29 cellular contexts compared by ENCODE assay signal in genomic region chr7:44162179-44162578, GRCh38. TPM values are rescaled to one million over a fixed set of nuclear protein-coding genes. Genes with fewer than 3 reads are reported as not detected.
DNase-seq lines count a peak whose midpoint lies in the region; ATAC-seq and TF ChIP-seq lines count a peak whose summit lies in the region.
"Had no signal": no experiment of that assay in that cellular context is flagged by ENCODE, and none has a peak within 500 bp of the region (broad histone marks: within the 10 kb centered on the region; RNA-seq: fewer than 3 reads in every experiment).

No MANE protein-coding gene starts in this region.

- H3K4me3 Mint-ChIP-seq in natural killer cell treated with Interleukin-12 subunit alpha and Interleukin-12 subunit beta and Interleukin-15 and Interleukin-18, amount 100 ng/mL, for 72 hours: no peak overlapping the region
- H3K4me3 Mint-ChIP-seq in natural killer cell: no peak overlapping the region
- H3K4me3 Mint-ChIP-seq: activated CD8-positive, alpha-beta T cell treated with anti-CD3 and anti-CD28 coated beads for 36 hours; brain; memory B cell; type B pancreatic cell had no signal

- H3K27me3 Mint-ChIP-seq in natural killer cell treated with Interleukin-12 subunit alpha and Interleukin-12 subunit beta and Interleukin-15 and Interleukin-18, amount 100 ng/mL, for 72 hours: peaks cover 21 to 23% of the 10 kb centered on the region in 2 donors
- peaks cover 17 to 42% of the 10 kb centered on the region in 2 donors for H3K27me3 Mint-ChIP-seq in natural killer cell (ENCODE audit: low read depth in 2 of 2)
- H3K27me3 Mint-ChIP-seq: activated CD8-positive, alpha-beta T cell treated with anti-CD3 and anti-CD28 coated beads for 36 hours had no signal

- no peaks in the 10 kb centered on the region for H3K9me3 ChIP-seq in mesenchymal stem cell (ENCODE audit: control insufficient read depth, low read length)
- H3K9me3 ChIP-seq: ovary had no signal

- peak overlapping the region; percentile 19 for H4K8ac ChIP-seq in mesenchymal stem cell (ENCODE audit: low read length)

- intact Hi-C loops in natural killer cell (cut with micrococcal nuclease): no loop called here

- peak overlapping the region; percentile 7 for H2AK5ac ChIP-seq in mesenchymal stem cell (ENCODE audit: low read length, severe bottlenecking)

- peaks cover 17% of the 10 kb centered on the region for H3K4me1 ChIP-seq in mesenchymal stem cell (ENCODE audit: control insufficient read depth, insufficient read depth, low read depth, low read length)

- no peak overlapping the region for H2BK5ac ChIP-seq in mesenchymal stem cell (ENCODE audit: low read depth, low read length, poor library complexity, severe bottlenecking)

- no peak overlapping the region for H3K23ac ChIP-seq in mesenchymal stem cell (ENCODE audit: low read length in 2 of 2)

- H3K36me3 Mint-ChIP-seq in natural killer cell treated with Interleukin-12 subunit alpha and Interleukin-12 subunit beta and Interleukin-15 and Interleukin-18, amount 100 ng/mL, for 72 hours: no peaks in the 10 kb centered on the region
- no peaks in the 10 kb centered on the region for H3K36me3 Mint-ChIP-seq in natural killer cell
- H3K36me3 Mint-ChIP-seq: brain, type B pancreatic cell had no signal

- no peak for ATAC-seq in natural killer cell treated with Interleukin-12 subunit alpha and Interleukin-12 subunit beta and Interleukin-15 and Interleukin-18, amount 100 ng/mL, for 72 hours
- ATAC-seq in natural killer cell: no peak
- no peak for ATAC-seq in HG03354 (IDR thresholded peaks at IDR 0.05; ENCODE audit: poor library complexity, severe bottlenecking, unreplicated experiment)
- ATAC-seq: activated CD8-positive, alpha-beta T cell treated with anti-CD3 and anti-CD28 coated beads for 36 hours had no signal

- H3K9ac ChIP-seq in mesenchymal stem cell (ENCODE audit: low read length): no peak overlapping the region
- H3K9ac ChIP-seq: BLaER1 had no signal

- peak overlapping the region; percentile 57 for H2AFZ ChIP-seq in mesenchymal stem cell (ENCODE audit: low read depth, low read length)

- WGBS in mesenchymal stem cell: 76% methylated on average over 4 of the region's 4 CpGs

- H3K18ac ChIP-seq in mesenchymal stem cell (ENCODE audit: low read depth in 1 of 2, low read length in 2 of 2): peak overlapping the region in 1 of 2 experiments; percentile 28

- peak; percentile 49 for DNase-seq in natural killer cell treated with Interleukin-12 subunit alpha and Interleukin-12 subunit beta and Interleukin-15 and Interleukin-18, amount 100 ng/mL, for 72 hours (ENCODE audit: low spot score)
- no peak for DNase-seq in natural killer cell
- DNase-seq in fibroblast of mammary gland (ENCODE audit: low read depth): peak; percentile 2
- no peak for DNase-seq in mesenchymal stem cell
- DNase-seq in DMS 273 treated with DMSO at 0.1 percent for 48 hours (lab: John Stamatoyannopoulos, UW): no peak
- DNase-seq in AG20443 (ENCODE audit: low spot score): no peak
- DNase-seq: activated CD4-positive, alpha-beta T cell treated with anti-CD3 and anti-CD28 coated beads for 1 hour; activated CD8-positive, alpha-beta T cell treated with anti-CD3 and anti-CD28 coated beads for 36 hours; activated gamma-delta T cell treated with Interleukin-2 at 50 U/mL for 16 hours; activated T-cell treated with anti-CD3 and anti-CD28 coated beads for 4 hours; GDM1; HCEC 1CT; KG1; NCI-H1436; NCI-H345; NCI-H774; ovary; RPMI8226; stimulated activated CD4-positive, alpha-beta T cell treated with anti-CD3 and anti-CD28 coated beads, Interleukin-2, amount 100 ng/mL, for 48 hours; T-helper 1 cell had no signal

- no peaks in the 10 kb centered on the region for H3K79me1 ChIP-seq in mesenchymal stem cell (replicated peaks; ENCODE audit: low read length, poor library complexity, severe bottlenecking)

- peak overlapping the region in 1 of 2 experiments; percentile 56 for H2BK12ac ChIP-seq in mesenchymal stem cell (ENCODE audit: low read length in 2 of 2)

- no peak overlapping the region for H3K27ac Mint-ChIP-seq in natural killer cell treated with Interleukin-12 subunit alpha and Interleukin-12 subunit beta and Interleukin-15 and Interleukin-18, amount 100 ng/mL, for 72 hours
- no peak overlapping the region for H3K27ac Mint-ChIP-seq in natural killer cell
- H3K27ac Mint-ChIP-seq: activated CD8-positive, alpha-beta T cell treated with anti-CD3 and anti-CD28 coated beads for 36 hours; brain; memory B cell; type B pancreatic cell had no signal

- no peak overlapping the region for H3K14ac ChIP-seq in mesenchymal stem cell (ENCODE audit: low read length in 2 of 2)

- H3K27ac ChIP-seq in mesenchymal stem cell (ENCODE audit: low read length, poor library complexity, severe bottlenecking): no peak overlapping the region
- H3K27ac ChIP-seq: BLaER1, ovary had no signal

- H3K4ac ChIP-seq in mesenchymal stem cell (ENCODE audit: low read depth in 1 of 2, low read length in 2 of 2): no peak overlapping the region

- TF ChIP-seq CTCF in natural killer cell (IDR thresholded peaks at IDR 0.05) (no peak), fibroblast of mammary gland (conservative IDR thresholded peaks at IDR 0.05; ENCODE audit: control insufficient read depth, insufficient read depth, low read depth, low read length) (no peak)

- no peaks in the 10 kb centered on the region for H3K9me3 Mint-ChIP-seq in natural killer cell treated with Interleukin-12 subunit alpha and Interleukin-12 subunit beta and Interleukin-15 and Interleukin-18, amount 100 ng/mL, for 72 hours
- H3K9me3 Mint-ChIP-seq in natural killer cell: no peaks in the 10 kb centered on the region
- H3K9me3 Mint-ChIP-seq: activated CD8-positive, alpha-beta T cell treated with anti-CD3 and anti-CD28 coated beads for 36 hours; type B pancreatic cell had no signal

- H3K4me1 Mint-ChIP-seq in natural killer cell treated with Interleukin-12 subunit alpha and Interleukin-12 subunit beta and Interleukin-15 and Interleukin-18, amount 100 ng/mL, for 72 hours (ENCODE audit: low read depth in 2 of 2): no peaks in the 10 kb centered on the region
- no peaks in the 10 kb centered on the region for H3K4me1 Mint-ChIP-seq in natural killer cell

- H3K4me3 ChIP-seq in fibroblast of mammary gland (ENCODE audit: control insufficient read depth, low read depth, low read length): no peak overlapping the region
- no peak overlapping the region for H3K4me3 ChIP-seq in mesenchymal stem cell (ENCODE audit: insufficient read depth in 1 of 2, low read depth in 1 of 2, low read length in 2 of 2)
- H3K4me3 ChIP-seq: BLaER1, ovary had no signal

- peaks cover 0 to 1% of the 10 kb centered on the region in 2 experiments for H3K27me3 ChIP-seq in mesenchymal stem cell (ENCODE audit: control insufficient read depth in 1 of 2, insufficient read depth in 1 of 2, low read length in 2 of 2)
- H3K27me3 ChIP-seq: BLaER1, ovary had no signal

- no peak overlapping the region for H2BK120ac ChIP-seq in mesenchymal stem cell (ENCODE audit: low read depth, low read length)

- H3K4me2 ChIP-seq in mesenchymal stem cell (ENCODE audit: low read length, poor library complexity, severe bottlenecking): no peak overlapping the region
- H3K4me2 ChIP-seq: BLaER1 had no signal

- H2BK15ac ChIP-seq in mesenchymal stem cell (ENCODE audit: low read depth, poor library complexity, severe bottlenecking): no peak overlapping the region

- peak overlapping the region; percentile 22 for H4K91ac ChIP-seq in mesenchymal stem cell (ENCODE audit: low read length)

- no peaks in the 10 kb centered on the region for H3K36me3 ChIP-seq in mesenchymal stem cell (ENCODE audit: control insufficient read depth in 1 of 2, insufficient read depth in 2 of 2, low read depth in 1 of 2, low read length in 2 of 2)
- H3K36me3 ChIP-seq: BLaER1, ovary had no signal

RNA-seq across cellular contexts. Expression of gene MYL7, which starts 21.0 kb away (rescaled TPM):
- not detected for total RNA-seq in natural killer cell treated with Interleukin-12 subunit alpha and Interleukin-12 subunit beta and Interleukin-15 and Interleukin-18, amount 100 ng/mL, for 72 hours
- not detected for total RNA-seq in natural killer cell
- not detected for polyA plus RNA-seq in mesenchymal stem cell (2013, experiment 1 of 2)
- not detected for polyA plus RNA-seq in mesenchymal stem cell (2013, experiment 2 of 2)
- total RNA-seq: activated CD8-positive, alpha-beta T cell treated with anti-CD3 and anti-CD28 coated beads for 36 hours; chondrocyte; HT1080; SK-MEL-5; subcutaneous adipose tissue had no signal

RNA-seq across cellular contexts. Expression of gene GCK, which starts 27.1 kb away (rescaled TPM):
- total RNA-seq in natural killer cell treated with Interleukin-12 subunit alpha and Interleukin-12 subunit beta and Interleukin-15 and Interleukin-18, amount 100 ng/mL, for 72 hours: under 1 TPM in 1 of 2 donors, not detected in 1; 0.24 TPM
- not detected for total RNA-seq in natural killer cell
- polyA plus RNA-seq in mesenchymal stem cell (2013, experiment 1 of 2): 0.06 TPM
- 0.10 TPM for polyA plus RNA-seq in mesenchymal stem cell (2013, experiment 2 of 2)
- total RNA-seq: HT1080, SK-MEL-5 had no signal

RNA-seq across cellular contexts. Expression of gene YKT6, which starts 38.6 kb away (rescaled TPM):
- 10 to 100 TPM; 93.1 to 99.3 TPM for total RNA-seq in natural killer cell treated with Interleukin-12 subunit alpha and Interleukin-12 subunit beta and Interleukin-15 and Interleukin-18, amount 100 ng/mL, for 72 hours
- total RNA-seq in natural killer cell: 100 to 1,000 TPM in 1 of 3 donors, 10 to 100 TPM in 2; 72.4 to 107 (median 87.1) TPM
- polyA plus RNA-seq in mesenchymal stem cell (2013, experiment 1 of 2): 133 TPM
- polyA plus RNA-seq in mesenchymal stem cell (2013, experiment 2 of 2): 137 TPM

RNA-seq across cellular contexts. Expression of gene POLD2, which starts 38.8 kb away (rescaled TPM):
- total RNA-seq in natural killer cell treated with Interleukin-12 subunit alpha and Interleukin-12 subunit beta and Interleukin-15 and Interleukin-18, amount 100 ng/mL, for 72 hours: 100 to 1,000 TPM; 101 to 229 TPM
- 10 to 100 TPM; 30.1 to 38.3 (median 38.1) TPM for total RNA-seq in natural killer cell
- 59.3 TPM for polyA plus RNA-seq in mesenchymal stem cell (2013, experiment 1 of 2)
- polyA plus RNA-seq in mesenchymal stem cell (2013, experiment 2 of 2): 56.2 TPM

RNA-seq across cellular contexts. Expression of gene AEBP1, which starts 58.0 kb away (rescaled TPM):
- total RNA-seq in natural killer cell treated with Interleukin-12 subunit alpha and Interleukin-12 subunit beta and Interleukin-15 and Interleukin-18, amount 100 ng/mL, for 72 hours: 1 to 10 TPM; 1.0 to 2.4 TPM
- total RNA-seq in natural killer cell: 1 to 10 TPM; 3.3 to 9.0 (median 6.4) TPM
- 95.5 TPM for polyA plus RNA-seq in mesenchymal stem cell (2013, experiment 1 of 2)
- polyA plus RNA-seq in mesenchymal stem cell (2013, experiment 2 of 2): 88.2 TPM
- total RNA-seq: HT1080, SK-MEL-5 had no signal

Comparison
In these comparisons a context has a peak if more than half of its experiments do, and no peak if none do; other contexts are left out.
1. DNase-seq: peak in natural killer cell treated with Interleukin-12 subunit alpha and Interleukin-12 subunit beta and Interleukin-15 and Interleukin-18, amount 100 ng/mL, for 72 hours (single experiment) and fibroblast of mammary gland (single experiment); none in natural killer cell (single experiment), mesenchymal stem cell (single experiment), DMS 273 treated with DMSO at 0.1 percent for 48 hours (single experiment) and AG20443 (single experiment).